ENCODE assay signal across 2 cellular contexts in the genomic region with DNA sequence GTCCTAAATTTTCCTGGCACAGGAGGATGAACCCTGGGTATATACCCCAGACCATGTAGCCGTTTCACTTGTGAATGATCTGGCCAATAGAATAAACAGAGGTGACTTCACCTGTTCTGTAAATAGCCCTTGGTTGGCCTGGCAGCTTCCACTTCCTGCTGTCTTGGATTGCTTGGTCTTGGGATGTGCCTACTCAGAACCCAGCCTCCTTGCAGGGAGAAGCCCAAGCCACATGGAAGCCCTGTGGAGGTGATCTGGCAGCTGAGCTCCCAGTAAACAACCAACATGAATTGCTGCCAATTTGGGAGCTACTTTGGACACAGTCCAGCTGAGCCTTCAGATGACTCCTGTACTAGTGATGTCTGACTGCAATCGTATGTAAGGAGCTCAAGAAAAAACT.
A peak's percentile ranks its signal among the peaks of the same experiment; 100 is the strongest.
TF ChIP-seq lines count a peak whose summit lies in the region.

No MANE protein-coding gene starts in this region.

TF ChIP-seq in SK-N-SH treated with all-trans-retinoic acid at 6 μM for 48 hours, 23 proteins besides CTCF, POLR2A, EP300 and RAD21 (continued from another document):
- no peak for TF ChIP-seq CSRNP3 (CRISPR knock-in tag; IDR thresholded peaks at IDR 0.05)
- no peak for TF ChIP-seq ZNF565 (CRISPR knock-in tag; conservative IDR thresholded peaks at IDR 0.05; ENCODE audit: low read depth)
- no peak for TF ChIP-seq ARNTL (CRISPR knock-in tag; IDR thresholded peaks at IDR 0.05; ENCODE audit: borderline replicate concordance, low read depth)
- TF ChIP-seq PPARA (CRISPR knock-in tag; IDR thresholded peaks at IDR 0.05; ENCODE audit: borderline replicate concordance), result no peak
- no peak for TF ChIP-seq CSDC2 (CRISPR knock-in tag; IDR thresholded peaks at IDR 0.05)
- TF ChIP-seq ESRRG (CRISPR knock-in tag; IDR thresholded peaks at IDR 0.05), result no peak
- TF ChIP-seq BACH2 (CRISPR knock-in tag; IDR thresholded peaks at IDR 0.05; ENCODE audit: borderline replicate concordance), result no peak
- TF ChIP-seq TCF4 (CRISPR knock-in tag; IDR thresholded peaks at IDR 0.05; ENCODE audit: borderline replicate concordance), result no peak
- no peak for TF ChIP-seq ISL1 (CRISPR knock-in tag; IDR thresholded peaks at IDR 0.05)
- TF ChIP-seq OSR1 (CRISPR knock-in tag; IDR thresholded peaks at IDR 0.05), result no peak
- TF ChIP-seq ZFP30 (CRISPR knock-in tag; IDR thresholded peaks at IDR 0.05), result no peak
- TF ChIP-seq, protein P1, sequence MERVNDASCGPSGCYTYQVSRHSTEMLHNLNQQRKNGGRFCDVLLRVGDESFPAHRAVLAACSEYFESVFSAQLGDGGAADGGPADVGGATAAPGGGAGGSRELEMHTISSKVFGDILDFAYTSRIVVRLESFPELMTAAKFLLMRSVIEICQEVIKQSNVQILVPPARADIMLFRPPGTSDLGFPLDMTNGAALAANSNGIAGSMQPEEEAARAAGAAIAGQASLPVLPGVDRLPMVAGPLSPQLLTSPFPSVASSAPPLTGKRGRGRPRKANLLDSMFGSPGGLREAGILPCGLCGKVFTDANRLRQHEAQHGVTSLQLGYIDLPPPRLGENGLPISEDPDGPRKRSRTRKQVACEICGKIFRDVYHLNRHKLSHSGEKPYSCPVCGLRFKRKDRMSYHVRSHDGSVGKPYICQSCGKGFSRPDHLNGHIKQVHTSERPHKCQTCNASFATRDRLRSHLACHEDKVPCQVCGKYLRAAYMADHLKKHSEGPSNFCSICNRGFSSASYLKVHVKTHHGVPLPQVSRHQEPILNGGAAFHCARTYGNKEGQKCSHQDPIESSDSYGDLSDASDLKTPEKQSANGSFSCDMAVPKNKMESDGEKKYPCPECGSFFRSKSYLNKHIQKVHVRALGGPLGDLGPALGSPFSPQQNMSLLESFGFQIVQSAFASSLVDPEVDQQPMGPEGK (CRISPR knock-in tag; IDR thresholded peaks at IDR 0.05; ENCODE audit: borderline replicate concordance), result no peak
- TF ChIP-seq, protein P2, sequence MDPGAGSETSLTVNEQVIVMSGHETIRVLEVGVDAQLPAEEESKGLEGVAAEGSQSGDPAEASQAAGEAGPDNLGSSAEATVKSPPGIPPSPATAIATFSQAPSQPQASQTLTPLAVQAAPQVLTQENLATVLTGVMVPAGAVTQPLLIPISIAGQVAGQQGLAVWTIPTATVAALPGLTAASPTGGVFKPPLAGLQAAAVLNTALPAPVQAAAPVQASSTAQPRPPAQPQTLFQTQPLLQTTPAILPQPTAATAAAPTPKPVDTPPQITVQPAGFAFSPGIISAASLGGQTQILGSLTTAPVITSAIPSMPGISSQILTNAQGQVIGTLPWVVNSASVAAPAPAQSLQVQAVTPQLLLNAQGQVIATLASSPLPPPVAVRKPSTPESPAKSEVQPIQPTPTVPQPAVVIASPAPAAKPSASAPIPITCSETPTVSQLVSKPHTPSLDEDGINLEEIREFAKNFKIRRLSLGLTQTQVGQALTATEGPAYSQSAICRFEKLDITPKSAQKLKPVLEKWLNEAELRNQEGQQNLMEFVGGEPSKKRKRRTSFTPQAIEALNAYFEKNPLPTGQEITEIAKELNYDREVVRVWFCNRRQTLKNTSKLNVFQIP (CRISPR knock-in tag; IDR thresholded peaks at IDR 0.05; ENCODE audit: borderline replicate concordance, low read depth), result no peak
- TF ChIP-seq ZC3H10 (CRISPR knock-in tag; IDR thresholded peaks at IDR 0.05), result no peak
- no peak for TF ChIP-seq RARB (CRISPR knock-in tag; IDR thresholded peaks at IDR 0.05)
- TF ChIP-seq TOX (CRISPR knock-in tag; IDR thresholded peaks at IDR 0.05; ENCODE audit: borderline replicate concordance), result no peak
- no peak for TF ChIP-seq ZNF70 (CRISPR knock-in tag; IDR thresholded peaks at IDR 0.05)
- TF ChIP-seq, protein P3, sequence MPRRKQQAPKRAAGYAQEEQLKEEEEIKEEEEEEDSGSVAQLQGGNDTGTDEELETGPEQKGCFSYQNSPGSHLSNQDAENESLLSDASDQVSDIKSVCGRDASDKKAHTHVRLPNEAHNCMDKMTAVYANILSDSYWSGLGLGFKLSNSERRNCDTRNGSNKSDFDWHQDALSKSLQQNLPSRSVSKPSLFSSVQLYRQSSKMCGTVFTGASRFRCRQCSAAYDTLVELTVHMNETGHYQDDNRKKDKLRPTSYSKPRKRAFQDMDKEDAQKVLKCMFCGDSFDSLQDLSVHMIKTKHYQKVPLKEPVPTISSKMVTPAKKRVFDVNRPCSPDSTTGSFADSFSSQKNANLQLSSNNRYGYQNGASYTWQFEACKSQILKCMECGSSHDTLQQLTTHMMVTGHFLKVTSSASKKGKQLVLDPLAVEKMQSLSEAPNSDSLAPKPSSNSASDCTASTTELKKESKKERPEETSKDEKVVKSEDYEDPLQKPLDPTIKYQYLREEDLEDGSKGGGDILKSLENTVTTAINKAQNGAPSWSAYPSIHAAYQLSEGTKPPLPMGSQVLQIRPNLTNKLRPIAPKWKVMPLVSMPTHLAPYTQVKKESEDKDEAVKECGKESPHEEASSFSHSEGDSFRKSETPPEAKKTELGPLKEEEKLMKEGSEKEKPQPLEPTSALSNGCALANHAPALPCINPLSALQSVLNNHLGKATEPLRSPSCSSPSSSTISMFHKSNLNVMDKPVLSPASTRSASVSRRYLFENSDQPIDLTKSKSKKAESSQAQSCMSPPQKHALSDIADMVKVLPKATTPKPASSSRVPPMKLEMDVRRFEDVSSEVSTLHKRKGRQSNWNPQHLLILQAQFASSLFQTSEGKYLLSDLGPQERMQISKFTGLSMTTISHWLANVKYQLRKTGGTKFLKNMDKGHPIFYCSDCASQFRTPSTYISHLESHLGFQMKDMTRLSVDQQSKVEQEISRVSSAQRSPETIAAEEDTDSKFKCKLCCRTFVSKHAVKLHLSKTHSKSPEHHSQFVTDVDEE (CRISPR knock-in tag; IDR thresholded peaks at IDR 0.05), result no peak
TF ChIP-seq in SK-N-SH treated with all-trans-retinoic acid at 6 μM for 48 hours: peak in this region for 0.

TF ChIP-seq in HepG2, 621 proteins besides CTCF, POLR2A, EP300 and RAD21 (continued from another document):
- TF ChIP-seq, protein P4, sequence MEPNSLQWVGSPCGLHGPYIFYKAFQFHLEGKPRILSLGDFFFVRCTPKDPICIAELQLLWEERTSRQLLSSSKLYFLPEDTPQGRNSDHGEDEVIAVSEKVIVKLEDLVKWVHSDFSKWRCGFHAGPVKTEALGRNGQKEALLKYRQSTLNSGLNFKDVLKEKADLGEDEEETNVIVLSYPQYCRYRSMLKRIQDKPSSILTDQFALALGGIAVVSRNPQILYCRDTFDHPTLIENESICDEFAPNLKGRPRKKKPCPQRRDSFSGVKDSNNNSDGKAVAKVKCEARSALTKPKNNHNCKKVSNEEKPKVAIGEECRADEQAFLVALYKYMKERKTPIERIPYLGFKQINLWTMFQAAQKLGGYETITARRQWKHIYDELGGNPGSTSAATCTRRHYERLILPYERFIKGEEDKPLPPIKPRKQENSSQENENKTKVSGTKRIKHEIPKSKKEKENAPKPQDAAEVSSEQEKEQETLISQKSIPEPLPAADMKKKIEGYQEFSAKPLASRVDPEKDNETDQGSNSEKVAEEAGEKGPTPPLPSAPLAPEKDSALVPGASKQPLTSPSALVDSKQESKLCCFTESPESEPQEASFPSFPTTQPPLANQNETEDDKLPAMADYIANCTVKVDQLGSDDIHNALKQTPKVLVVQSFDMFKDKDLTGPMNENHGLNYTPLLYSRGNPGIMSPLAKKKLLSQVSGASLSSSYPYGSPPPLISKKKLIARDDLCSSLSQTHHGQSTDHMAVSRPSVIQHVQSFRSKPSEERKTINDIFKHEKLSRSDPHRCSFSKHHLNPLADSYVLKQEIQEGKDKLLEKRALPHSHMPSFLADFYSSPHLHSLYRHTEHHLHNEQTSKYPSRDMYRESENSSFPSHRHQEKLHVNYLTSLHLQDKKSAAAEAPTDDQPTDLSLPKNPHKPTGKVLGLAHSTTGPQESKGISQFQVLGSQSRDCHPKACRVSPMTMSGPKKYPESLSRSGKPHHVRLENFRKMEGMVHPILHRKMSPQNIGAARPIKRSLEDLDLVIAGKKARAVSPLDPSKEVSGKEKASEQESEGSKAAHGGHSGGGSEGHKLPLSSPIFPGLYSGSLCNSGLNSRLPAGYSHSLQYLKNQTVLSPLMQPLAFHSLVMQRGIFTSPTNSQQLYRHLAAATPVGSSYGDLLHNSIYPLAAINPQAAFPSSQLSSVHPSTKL (CRISPR knock-in tag; IDR thresholded peaks at IDR 0.05), result 0 out of 2 replicates have a peak, but pooled peaks have one; percentile 17
- 0 out of 2 replicates have a peak, but pooled peaks have one; percentile 13 for TF ChIP-seq ELF3 (CRISPR knock-in tag; IDR thresholded peaks at IDR 0.05)
- TF ChIP-seq EEA1 (CRISPR knock-in tag; IDR thresholded peaks at IDR 0.05; ENCODE audit: borderline replicate concordance), result no peak
